Comparison of ENCODE assay signal across 19 cellular contexts in genomic region chr12:122093098-122093883, GRCh38. TPM values are rescaled to one million over a fixed set of nuclear protein-coding genes. Genes with fewer than 3 reads are reported as not detected.
DNase-seq lines count a peak whose midpoint lies in the region; ATAC-seq and TF ChIP-seq lines count a peak whose summit lies in the region.
"Had no signal": no experiment of that assay in that cellular context is flagged by ENCODE, and none has a peak within 500 bp of the region (broad histone marks: within the 10 kb centered on the region; RNA-seq: fewer than 3 reads in every experiment).

No MANE protein-coding gene starts in this region.

- DNase-seq in HEK293T (ENCODE audit: extremely low spot score) (no peak), neuronal stem cell (ENCODE audit: low spot score) (no peak), thyroid gland (no peak), NCI-H524 (lab: John Stamatoyannopoulos, UW) (no peak), brain microvascular endothelial cell (no peak), GOT3 (lab: John Stamatoyannopoulos, UW) (no peak)
- DNase-seq: activated B cell treated with CpG ODN at 0.5 μM for 24 hours; activated CD4-positive, alpha-beta T cell treated with anti-CD3 and anti-CD28 coated beads, Interleukin-2, amount 50 U/mL, for 48 hours; activated CD8-positive, alpha-beta memory T cell treated with anti-CD3 and anti-CD28 coated beads, Interleukin-2, amount 50 U/mL, for 48 hours; activated naive CD8-positive, alpha-beta T cell treated with anti-CD3 and anti-CD28 coated beads for 36 hours; AML-193; effector memory CD4-positive, alpha-beta T cell; mammary epithelial cell; naive B cell; NCI-H510A treated with DMSO at 0.1 percent for 48 hours; ovary had no signal

- H3K14ac ChIP-seq in neuronal stem cell (ENCODE audit: low read length), result peak overlapping the region; percentile 39

- no peak for TF ChIP-seq CTCF in thyroid gland (IDR thresholded peaks at IDR 0.05)
- TF ChIP-seq CTCF in brain microvascular endothelial cell (IDR thresholded peaks at IDR 0.05; ENCODE audit: low read depth, low read length, missing control alignments), result no peak

- H3K9me3 ChIP-seq in neuronal stem cell (replicated peaks in 1 of 2; ENCODE audit: control insufficient read depth in 2 of 2, insufficient read depth in 1 of 2, low read depth in 1 of 2, low read length in 2 of 2), result peaks cover 0 to 18% of the 10 kb centered on the region in 2 donors
- no peaks in the 10 kb centered on the region for H3K9me3 ChIP-seq in thyroid gland
- H3K9me3 ChIP-seq: ovary, thoracic aorta had no signal

- H3K18ac ChIP-seq in neuronal stem cell (ENCODE audit: low read length), result peak overlapping the region; percentile 29

- H3K27ac ChIP-seq in cingulate gyrus (ENCODE audit: low read depth, low read length) (peak overlapping the region; percentile 41), neuronal stem cell (replicated peaks; ENCODE audit: low read length) (peak overlapping the region; percentile 18), thyroid gland (peak overlapping the region in 2 of 3 donors; percentile 77 to 87), brain microvascular endothelial cell (no peak overlapping the region)
- H3K27ac ChIP-seq: ovary, thoracic aorta had no signal

- H3K4ac ChIP-seq in neuronal stem cell (ENCODE audit: low read length), result no peak overlapping the region

- no peak overlapping the region for H2BK15ac ChIP-seq in neuronal stem cell (ENCODE audit: low read length)

- peak overlapping the region; percentile 84 for H4K8ac ChIP-seq in neuronal stem cell (ENCODE audit: low read depth, low read length)

- H3K79me1 ChIP-seq in neuronal stem cell (ENCODE audit: low read depth, low read length), result peaks cover 19% of the 10 kb centered on the region

- POLR2A ChIA-PET in HEK293T (lab: Yijun Ruan, JAX), result no interaction called here

- H3K4me2 ChIP-seq in neuronal stem cell (ENCODE audit: insufficient read depth, low read length, poor library complexity, severe bottlenecking), result no peak overlapping the region

- peak overlapping the region; percentile 55 for H3K9ac ChIP-seq in neuronal stem cell (ENCODE audit: low read depth, low read length, poor library complexity)

- no peak for TF ChIP-seq POLR2A in thyroid gland (IDR thresholded peaks at IDR 0.05)

- H2BK5ac ChIP-seq in neuronal stem cell (ENCODE audit: low read length), result peak overlapping the region; percentile 28

- H3K4me3 ChIP-seq in neuronal stem cell (ENCODE audit: low read length in 2 of 2) (peak overlapping the region in 1 of 2 donors; percentile 74), thyroid gland (replicated peaks in 1 of 3) (no peak overlapping the region), brain microvascular endothelial cell (ENCODE audit: low read depth, low read length) (no peak overlapping the region)
- H3K4me3 ChIP-seq: ovary, thoracic aorta had no signal

- no peak overlapping the region for H2AFZ ChIP-seq in neuronal stem cell (ENCODE audit: low read length)

- H2BK12ac ChIP-seq in neuronal stem cell (ENCODE audit: low read length), result peak overlapping the region; percentile 35

- H3K27me3 ChIP-seq in neuronal stem cell (ENCODE audit: control insufficient read depth in 3 of 3, insufficient read depth in 3 of 3, low read depth in 1 of 3, low read length in 3 of 3) (peaks cover 0 to 10% (median 0%) of the 10 kb centered on the region in 3 experiments), thyroid gland (no peaks in the 10 kb centered on the region), brain microvascular endothelial cell (replicated peaks) (no peaks in the 10 kb centered on the region)
- H3K27me3 ChIP-seq: ovary had no signal

- intact Hi-C loops in thyroid gland (cut with DNase I), result no loop called here

- no peak overlapping the region for H2BK120ac ChIP-seq in neuronal stem cell (ENCODE audit: low read depth, low read length)

- CTCF ChIA-PET in HEK293T (lab: Yijun Ruan, JAX), result no interaction called here

- H3K36me3 ChIP-seq in neuronal stem cell (replicated peaks in 1 of 2; ENCODE audit: control insufficient read depth in 2 of 2, insufficient read depth in 2 of 2, low read length in 2 of 2) (peaks cover 5 to 9% of the 10 kb centered on the region in 2 donors), thyroid gland (no peaks in the 10 kb centered on the region), brain microvascular endothelial cell (replicated peaks) (peaks cover 3% of the 10 kb centered on the region)
- H3K36me3 ChIP-seq: ovary, thoracic aorta had no signal

- H3K4me1 ChIP-seq in neuronal stem cell (ENCODE audit: control insufficient read depth in 2 of 2, insufficient read depth in 1 of 2, low read depth in 1 of 2, low read length in 2 of 2) (peaks cover 7 to 11% of the 10 kb centered on the region in 2 donors), thyroid gland (peaks cover 77 to 94% of the 10 kb centered on the region in 2 donors)

- no peak overlapping the region for H2AK5ac ChIP-seq in neuronal stem cell (ENCODE audit: low read depth, low read length)

- WGBS in neuronal stem cell (ENCODE audit: extremely low coverage in 2 of 2, insufficient read length in 2 of 2, insufficient replicate concordance in 1 of 2), 2 donors, result 100% methylated on average over 9 of the region's 9 CpGs; no CpG with 5 or more reads in 1 of the 2 donors
- WGBS in thyroid gland, 2 donors, result 91 to 97% methylated on average over 9 of the region's 9 CpGs

- in situ Hi-C loops in brain microvascular endothelial cell (cut with HindIII; ENCODE audit: low pct_ligation_motif_present, low sequenced_read_pairs), result no loop called here

- peak overlapping the region; percentile 96 for H4K91ac ChIP-seq in neuronal stem cell (ENCODE audit: low read depth, low read length, poor library complexity)

- H3K23ac ChIP-seq in neuronal stem cell (ENCODE audit: low read depth, low read length, poor library complexity), result peak overlapping the region; percentile 8

- no peak for ATAC-seq in GM21737 (IDR thresholded peaks at IDR 0.05; ENCODE audit: unreplicated experiment)

TF ChIP-seq in HEK293T, 16 proteins besides CTCF, POLR2A, EP300 and RAD21:
- TF ChIP-seq TARDBP (IDR thresholded peaks at IDR 0.05) (peak; percentile 57), SP1 (IDR thresholded peaks at IDR 0.05) (no peak), ARNT (IDR thresholded peaks at IDR 0.05) (no peak), L3MBTL2 (conservative IDR thresholded peaks at IDR 0.05) (no peak), LEF1 (IDR thresholded peaks at IDR 0.05; ENCODE audit: borderline replicate concordance) (no peak)
- TF ChIP-seq, protein P1, sequence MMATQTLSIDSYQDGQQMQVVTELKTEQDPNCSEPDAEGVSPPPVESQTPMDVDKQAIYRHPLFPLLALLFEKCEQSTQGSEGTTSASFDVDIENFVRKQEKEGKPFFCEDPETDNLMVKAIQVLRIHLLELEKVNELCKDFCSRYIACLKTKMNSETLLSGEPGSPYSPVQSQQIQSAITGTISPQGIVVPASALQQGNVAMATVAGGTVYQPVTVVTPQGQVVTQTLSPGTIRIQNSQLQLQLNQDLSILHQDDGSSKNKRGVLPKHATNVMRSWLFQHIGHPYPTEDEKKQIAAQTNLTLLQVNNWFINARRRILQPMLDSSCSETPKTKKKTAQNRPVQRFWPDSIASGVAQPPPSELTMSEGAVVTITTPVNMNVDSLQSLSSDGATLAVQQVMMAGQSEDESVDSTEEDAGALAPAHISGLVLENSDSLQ (IDR thresholded peaks at IDR 0.05), result no peak

RNA-seq across cellular contexts. Expression of gene MLXIP, which starts 14.7 kb away (rescaled TPM):
- polyA plus RNA-seq in neuronal stem cell (2013, experiment 1 of 2), result 18.3 TPM
- 18.1 TPM for polyA plus RNA-seq in neuronal stem cell (2013, experiment 2 of 2)
- 10 to 100 TPM; 34.0 to 70.1 (median 46.2) TPM for total RNA-seq in thyroid gland
